12 cellular contexts compared by ENCODE assay signal in genomic region chr19:47276513-47276912, GRCh38. TPM values are rescaled to one million over a fixed set of nuclear protein-coding genes. Genes with fewer than 3 reads are reported as not detected.
DNase-seq lines count a peak whose midpoint lies in the region; ATAC-seq, FAIRE-seq and TF ChIP-seq lines count a peak whose summit lies in the region.
"Not testable (repeated sequence)": the region's sequence is repeated elsewhere in the genome, so short reads cannot be mapped to it uniquely, and the experiment has no call there.
"Had no signal": no experiment of that assay in that cellular context is flagged by ENCODE, and none has a peak within 500 bp of the region (broad histone marks: within the 10 kb centered on the region; RNA-seq: fewer than 3 reads in every experiment).

No MANE protein-coding gene starts in this region.

- H3K9me1 ChIP-seq in K562 (ENCODE audit: control insufficient read depth, insufficient read depth, low read length), result not testable (repeated sequence)

- H3K27me3 ChIP-seq in GM23248 (replicated peaks; ENCODE audit: insufficient read depth); K562 (ENCODE audit: control insufficient read depth in 2 of 2, insufficient read depth in 2 of 2, low read length in 2 of 2); muscle layer of duodenum (ENCODE audit: low read depth, low read length); uterus: not testable (repeated sequence)

- peak overlapping the region; percentile 92 for H3K27ac ChIP-seq in GM23248
- H3K27ac ChIP-seq in K562 (ENCODE audit: extremely low read depth, low read depth, low read length), result peak overlapping the region; percentile 78; the same call in 1 of the 3 replicates
- peak overlapping the region; percentile 72 for H3K27ac ChIP-seq in muscle layer of duodenum (ENCODE audit: low read length)
- peak overlapping the region; percentile 88 to 93 for H3K27ac ChIP-seq in uterus

- not testable (repeated sequence) for H3K27ac Mint-ChIP-seq in stimulated activated effector memory CD8-positive, alpha-beta T cell treated with anti-CD3 and anti-CD28 coated beads, Interleukin-12 subunit alpha, Interleukin-12 subunit beta, amount 100 ng/mL, for 72 hours

- not testable (repeated sequence) for H3K79me2 ChIP-seq in GM23248 (ENCODE audit: insufficient read depth)
- peaks cover 20% of the 10 kb centered on the region for H3K79me2 ChIP-seq in K562 (ENCODE audit: control insufficient read depth, insufficient read depth, low read length)

- H3K36me3 ChIP-seq in GM23248 (ENCODE audit: low read depth); uterus: not testable (repeated sequence)
- peaks cover 12% of the 10 kb centered on the region; the same call in 1 of the 3 replicates for H3K36me3 ChIP-seq in K562 (ENCODE audit: control insufficient read depth, insufficient read depth, low read length)
- peaks cover 0 to 12% of the 10 kb centered on the region in 2 donors for H3K36me3 ChIP-seq in muscle layer of duodenum (ENCODE audit: control insufficient read depth in 1 of 2, insufficient read depth in 2 of 2, low read length in 2 of 2)

- not testable (repeated sequence) for TF ChIP-seq EP300 in K562 (IDR thresholded peaks at IDR 0.05; ENCODE audit: low read length)

- peak overlapping the region; percentile 94 for H3K4me3 Mint-ChIP-seq in stimulated activated effector memory CD8-positive, alpha-beta T cell treated with anti-CD3 and anti-CD28 coated beads, Interleukin-12 subunit alpha, Interleukin-12 subunit beta, amount 100 ng/mL, for 72 hours

- not testable (repeated sequence) for H3K9me3 ChIP-seq in GM23248 (ENCODE audit: low read depth); K562 (replicated peaks; ENCODE audit: control insufficient read depth, insufficient read depth, low read depth, low read length); muscle layer of duodenum (ENCODE audit: control insufficient read depth in 1 of 2, low read length in 2 of 2); uterus

- CTCF ChIA-PET in K562 (lab: Yijun Ruan, JAX; ENCODE audit: low intra/inter-chr PET ratio), result not testable (repeated sequence)

- WGBS in GM23248 (ENCODE audit: low coverage in 1 of 2, low lambda C conversion rate in 2 of 2, missing lambda C conversion rate in 2 of 2), 2 experiments, result 97 to 98% methylated on average over 3 of the region's 3 CpGs
- 89% methylated on average over 3 of the region's 3 CpGs for WGBS in K562 (ENCODE audit: insufficient coverage, low coverage, missing lambda C conversion rate)

- TF ChIP-seq CTCF in K562 (IDR thresholded peaks at IDR 0.05 in 2 of 3, conservative IDR thresholded peaks at IDR 0.05 in 1 of 3; ENCODE audit: insufficient read depth in 2 of 3, low read depth in 1 of 3, low read length in 3 of 3); fibroblast of pulmonary artery (IDR thresholded peaks at IDR 0.05; ENCODE audit: low read length, missing control alignments); uterus (IDR thresholded peaks at IDR 0.05): not testable (repeated sequence)

- POLR2A ChIA-PET in K562 (lab: Yijun Ruan, JAX), result interaction anchor here (0.7 to 3.2 kb wide), 6 partner anchors 9 to 220 kb away, joined by 3 to 25 read pairs (median 5); partner anchors contain the start of gene CCDC9

- H3K9ac ChIP-seq in GM23248 (peak overlapping the region; percentile 78), K562 (ENCODE audit: insufficient read depth in 1 of 2, low read depth in 2 of 2, low read length in 2 of 2) (peak overlapping the region; percentile 54 to 95; a peak in 3 of 4 replicates)

- not testable (repeated sequence) for H3K4me3 ChIP-seq in GM23248, uterus
- H3K4me3 ChIP-seq in K562, result peak overlapping the region; percentile 60; the same call in 1 of the 2 replicates
- H3K4me3 ChIP-seq in fibroblast of pulmonary artery (replicated peaks; ENCODE audit: low read depth, low read length), result peak overlapping the region; percentile 50
- H3K4me3 ChIP-seq in muscle layer of duodenum (ENCODE audit: low read depth in 1 of 2, low read length in 2 of 2), result peak overlapping the region in 1 of 2 donors; percentile 64

- H3K4me1 Mint-ChIP-seq in stimulated activated effector memory CD8-positive, alpha-beta T cell treated with anti-CD3 and anti-CD28 coated beads, Interleukin-12 subunit alpha, Interleukin-12 subunit beta, amount 100 ng/mL, for 72 hours, result peaks cover 42% of the 10 kb centered on the region

- ATAC-seq in K562; stimulated activated effector memory CD8-positive, alpha-beta T cell treated with anti-CD3 and anti-CD28 coated beads, Interleukin-12 subunit alpha, Interleukin-12 subunit beta, amount 100 ng/mL, for 72 hours: not testable (repeated sequence)

- H2AFZ ChIP-seq in GM23248; K562 (ENCODE audit: low read depth, low read length): not testable (repeated sequence)

- not testable (repeated sequence) for H4K20me1 ChIP-seq in GM23248 (ENCODE audit: insufficient read depth); K562 (replicated peaks; ENCODE audit: control insufficient read depth, insufficient read depth, low read length)

- intact Hi-C loops in K562 (cut with micrococcal nuclease); uterus (cut with DNase I; ENCODE audit: low total_unique reads): not testable (repeated sequence)

- DNase-seq in GM23248; K562 (ENCODE audit: extremely low read depth in 1 of 4, low spot score in 3 of 4); fibroblast of pulmonary artery (ENCODE audit: low read depth); stimulated activated effector memory CD8-positive, alpha-beta T cell treated with anti-CD3 and anti-CD28 coated beads, Interleukin-12 subunit alpha, Interleukin-12 subunit beta, amount 100 ng/mL, for 72 hours (ENCODE audit: low spot score in 2 of 2); uterus: not testable (repeated sequence)

- H3K9me2 ChIP-seq in GM23248 (ENCODE audit: insufficient read depth), result not testable (repeated sequence)

- H3K4me2 ChIP-seq in GM23248 (ENCODE audit: unreplicated experiment), result peak overlapping the region; percentile 80
- peak overlapping the region; percentile 80 for H3K4me2 ChIP-seq in K562 (ENCODE audit: insufficient read depth, low read length)

- H3K36me3 Mint-ChIP-seq in stimulated activated effector memory CD8-positive, alpha-beta T cell treated with anti-CD3 and anti-CD28 coated beads, Interleukin-12 subunit alpha, Interleukin-12 subunit beta, amount 100 ng/mL, for 72 hours, result peaks cover 60% of the 10 kb centered on the region

- FAIRE-seq in K562 (lab: Jason Lieb, UNC), result not testable (repeated sequence)

- not testable (repeated sequence) for H3K9me3 Mint-ChIP-seq in stimulated activated effector memory CD8-positive, alpha-beta T cell treated with anti-CD3 and anti-CD28 coated beads, Interleukin-12 subunit alpha, Interleukin-12 subunit beta, amount 100 ng/mL, for 72 hours

- H3F3A ChIP-seq in GM23248 (ENCODE audit: insufficient read depth), result peaks cover 27% of the 10 kb centered on the region

- in situ Hi-C loops in GM23248 (cut with MboI); K562 (cut with MboI): not testable (repeated sequence)

- not testable (repeated sequence) for TF ChIP-seq POLR2A in K562 (conservative IDR thresholded peaks at IDR 0.05); uterus (IDR thresholded peaks at IDR 0.05)

- BruUV-seq in K562 (replicated peaks; lab: Mats Ljungman, UMichigan), result not testable (repeated sequence)

- TF ChIP-seq RAD21 in K562 (CRISPR knock-in tag; conservative IDR thresholded peaks at IDR 0.05 in 1 of 2, IDR thresholded peaks at IDR 0.05 in 1 of 2), result not testable (repeated sequence)

- H3K4me1 ChIP-seq in GM23248 (ENCODE audit: insufficient read depth) (peaks cover 27% of the 10 kb centered on the region), K562 (replicated peaks in 1 of 2; ENCODE audit: control insufficient read depth in 2 of 2, insufficient read depth in 2 of 2, low read length in 2 of 2) (peaks cover 35 to 66% of the 10 kb centered on the region in 2 experiments), muscle layer of duodenum (ENCODE audit: control insufficient read depth in 1 of 2, insufficient read depth in 2 of 2, low read length in 2 of 2) (peaks cover 6 to 24% of the 10 kb centered on the region in 2 donors), uterus (peaks cover 3 to 16% of the 10 kb centered on the region in 2 donors)

RNA-seq across cellular contexts. Expression of gene INAFM1, which starts 1.8 kb away (rescaled TPM):
- 2.9 and 5.2 TPM in 2 replicates for total RNA-seq in GM23248 (2014; rRNA removed; shearing (Covaris generic))
- 14.1 and 14.5 TPM in 2 replicates for polyA plus RNA-seq in GM23248 (2016; fragmentation: Nextera tagmentation; extraction: Ambion mirVana)
- 3.9 and 14.1 TPM in 2 replicates for total RNA-seq in K562 (2011; cell fraction: chromatin; rRNA removed; ENCODE audit: low replicate concordance)
- total RNA-seq in K562 (2011; cell fraction: nucleolus; rRNA removed), result 15.3 and 23.8 TPM in 2 replicates
- total RNA-seq in K562 (2011; cell fraction: nucleoplasm; rRNA removed), result 10.9 and 11.0 TPM in 2 replicates
- 11.3 and 15.0 TPM in 2 replicates for total RNA-seq in K562 (2014; rRNA removed)
- 0.95 and 1.2 TPM in 2 replicates for total RNA-seq in K562 (2014; rRNA removed; fragmentation: Illumina TruSeq; extraction: Trizol)
- total RNA-seq in K562 (2015; rRNA removed; fragmentation: Illumina TruSeq; extraction: Trizol), result 2.1 and 2.3 TPM in 2 replicates
- total RNA-seq in K562 (2021), result 26.6 and 30.9 TPM in 2 replicates
- 3.1 and 7.8 TPM in 2 replicates for polyA plus RNA-seq in K562 (2011; rRNA removed)
- 7.5 and 28.4 TPM in 2 replicates for polyA plus RNA-seq in K562 (2011; cell fraction: cytosol; rRNA removed)
- polyA plus RNA-seq in K562 (2011; cell fraction: nucleus; rRNA removed), result 10.8 and 17.8 TPM in 2 replicates
- polyA plus RNA-seq in K562 (2012), result 13.9 and 22.8 TPM in 2 replicates
- 4.6 and 8.8 TPM in 2 replicates for polyA plus RNA-seq in K562 (2014; fragmentation: Illumina TruSeq; extraction: Trizol)
- under 1 TPM; 0.71 to 0.87 TPM for polyA plus RNA-seq in K562 (2014; fragmentation: Nextera tagmentation; extraction: Ambion mirVana)
- 21.8 and 27.1 TPM in 2 replicates for polyA plus RNA-seq in K562 (2014; rRNA removed)
- polyA minus RNA-seq in K562 (2011; rRNA and poly(A)+ RNA removed), result 0.28 and 0.45 TPM in 2 replicates
- polyA minus RNA-seq in K562 (2011; cell fraction: cytosol; rRNA and poly(A)+ RNA removed), result 6.3 and 7.8 TPM in 2 replicates
- polyA minus RNA-seq in K562 (2011; cell fraction: nucleus; rRNA and poly(A)+ RNA removed), result 3.9 and 5.7 TPM in 2 replicates
- total RNA-seq in uterus, result 10 to 100 TPM in 2 of 4 donors, 1 to 10 TPM in 2; 2.8 to 39.5 (median 13.5) TPM

RNA-seq across cellular contexts. Expression of gene CCDC9, which starts 20.2 kb away (rescaled TPM):
- 7.3 and 11.1 TPM in 2 replicates for total RNA-seq in GM23248 (2014; rRNA removed; shearing (Covaris generic))
- 4.1 and 5.8 TPM in 2 replicates for polyA plus RNA-seq in GM23248 (2016; fragmentation: Nextera tagmentation; extraction: Ambion mirVana)
- total RNA-seq in K562 (2011; cell fraction: chromatin; rRNA removed; ENCODE audit: low replicate concordance), result 54.9 and 69.2 TPM in 2 replicates
- total RNA-seq in K562 (2011; cell fraction: nucleolus; rRNA removed), result 24.3 and 34.5 TPM in 2 replicates
- total RNA-seq in K562 (2011; cell fraction: nucleoplasm; rRNA removed), result 42.7 and 46.5 TPM in 2 replicates
- total RNA-seq in K562 (2014; rRNA removed), result 21.1 and 22.7 TPM in 2 replicates
- total RNA-seq in K562 (2014; rRNA removed; fragmentation: Illumina TruSeq; extraction: Trizol), result 5.5 and 6.5 TPM in 2 replicates
- total RNA-seq in K562 (2015; rRNA removed; fragmentation: Illumina TruSeq; extraction: Trizol), result 8.4 and 9.6 TPM in 2 replicates
- 29.3 and 38.6 TPM in 2 replicates for total RNA-seq in K562 (2021)
- polyA plus RNA-seq in K562 (2011; rRNA removed), result 4.8 and 5.3 TPM in 2 replicates
- polyA plus RNA-seq in K562 (2011; cell fraction: cytosol; rRNA removed), result 4.1 and 6.6 TPM in 2 replicates
- polyA plus RNA-seq in K562 (2011; cell fraction: nucleus; rRNA removed), result 12.1 and 15.2 TPM in 2 replicates
- 28.4 and 28.6 TPM in 2 replicates for polyA plus RNA-seq in K562 (2012)
- polyA plus RNA-seq in K562 (2014; fragmentation: Illumina TruSeq; extraction: Trizol), result 19.5 and 21.6 TPM in 2 replicates
- under 1 TPM; 0.23 to 0.57 TPM for polyA plus RNA-seq in K562 (2014; fragmentation: Nextera tagmentation; extraction: Ambion mirVana)
- 27.9 and 31.8 TPM in 2 replicates for polyA plus RNA-seq in K562 (2014; rRNA removed)
- polyA minus RNA-seq in K562 (2011; rRNA and poly(A)+ RNA removed), result 4.5 and 7.2 TPM in 2 replicates
- 3.7 and 6.4 TPM in 2 replicates for polyA minus RNA-seq in K562 (2011; cell fraction: cytosol; rRNA and poly(A)+ RNA removed)
- 4.8 and 7.9 TPM in 2 replicates for polyA minus RNA-seq in K562 (2011; cell fraction: nucleus; rRNA and poly(A)+ RNA removed)
- total RNA-seq in uterus, result 10 to 100 TPM in 2 of 4 donors, 1 to 10 TPM in 2; 2.6 to 45.4 (median 8.1) TPM

RNA-seq across cellular contexts. Expression of gene C5AR1, which starts 33.1 kb away (rescaled TPM):
- 0.51 TPM in 1 of 2 replicates, not detected in the other for total RNA-seq in GM23248 (2014; rRNA removed; shearing (Covaris generic))
- polyA plus RNA-seq in GM23248 (2016; fragmentation: Nextera tagmentation; extraction: Ambion mirVana), result 0.10 and 0.46 TPM in 2 replicates
- 3.1 and 4.0 TPM in 2 replicates for total RNA-seq in K562 (2011; cell fraction: chromatin; rRNA removed; ENCODE audit: low replicate concordance)
- 1.4 and 1.7 TPM in 2 replicates for total RNA-seq in K562 (2011; cell fraction: nucleolus; rRNA removed)
- 1.1 and 2.1 TPM in 2 replicates for total RNA-seq in K562 (2011; cell fraction: nucleoplasm; rRNA removed)
- total RNA-seq in K562 (2014; rRNA removed), result not detected in 2 replicates
- not detected in 2 replicates for total RNA-seq in K562 (2014; rRNA removed; fragmentation: Illumina TruSeq; extraction: Trizol)
- total RNA-seq in K562 (2015; rRNA removed; fragmentation: Illumina TruSeq; extraction: Trizol), result 0.08 and 0.40 TPM in 2 replicates
- total RNA-seq in K562 (2021), result 0.51 and 1.6 TPM in 2 replicates
- polyA plus RNA-seq in K562 (2011; rRNA removed), result 0.11 and 0.46 TPM in 2 replicates
- polyA plus RNA-seq in K562 (2011; cell fraction: cytosol; rRNA removed), result 0.10 and 0.12 TPM in 2 replicates
- polyA plus RNA-seq in K562 (2011; cell fraction: nucleus; rRNA removed), result 1.8 and 3.6 TPM in 2 replicates
- polyA plus RNA-seq in K562 (2012), result 0.12 and 1.2 TPM in 2 replicates
- 0.06 and 0.17 TPM in 2 replicates for polyA plus RNA-seq in K562 (2014; fragmentation: Illumina TruSeq; extraction: Trizol)
- under 1 TPM; 0.17 TPM for polyA plus RNA-seq in K562 (2014; fragmentation: Nextera tagmentation; extraction: Ambion mirVana)
- polyA plus RNA-seq in K562 (2014; rRNA removed), result 0.09 TPM in 1 of 2 replicates, not detected in the other
- not detected in 2 replicates for polyA minus RNA-seq in K562 (2011; rRNA and poly(A)+ RNA removed)
- polyA minus RNA-seq in K562 (2011; cell fraction: cytosol; rRNA and poly(A)+ RNA removed), result 3.0 TPM in 1 of 2 replicates, not detected in the other
- 0.67 TPM in 1 of 2 replicates, not detected in the other for polyA minus RNA-seq in K562 (2011; cell fraction: nucleus; rRNA and poly(A)+ RNA removed)
- total RNA-seq in uterus, result 1 to 10 TPM in 3 of 4 donors, under 1 TPM in 1; 0.51 to 8.0 (median 2.9) TPM
- total RNA-seq: dermis blood vessel endothelial cell, PC-3 had no signal

RNA-seq across cellular contexts. Expression of gene BBC3, which starts 45.5 kb away (rescaled TPM):
- 11.9 and 14.6 TPM in 2 replicates for total RNA-seq in GM23248 (2014; rRNA removed; shearing (Covaris generic))
- polyA plus RNA-seq in GM23248 (2016; fragmentation: Nextera tagmentation; extraction: Ambion mirVana), result 6.2 and 6.3 TPM in 2 replicates
- 13.0 and 34.2 TPM in 2 replicates for total RNA-seq in K562 (2011; cell fraction: chromatin; rRNA removed; ENCODE audit: low replicate concordance)
- total RNA-seq in K562 (2011; cell fraction: nucleolus; rRNA removed), result 21.8 and 26.8 TPM in 2 replicates
- 20.2 and 20.6 TPM in 2 replicates for total RNA-seq in K562 (2011; cell fraction: nucleoplasm; rRNA removed)
- total RNA-seq in K562 (2014; rRNA removed), result 25.2 and 26.9 TPM in 2 replicates
- 3.5 and 4.1 TPM in 2 replicates for total RNA-seq in K562 (2014; rRNA removed; fragmentation: Illumina TruSeq; extraction: Trizol)
- 5.3 and 5.4 TPM in 2 replicates for total RNA-seq in K562 (2015; rRNA removed; fragmentation: Illumina TruSeq; extraction: Trizol)
- total RNA-seq in K562 (2021), result 20.3 and 30.7 TPM in 2 replicates
- 4.8 and 4.9 TPM in 2 replicates for polyA plus RNA-seq in K562 (2011; rRNA removed)
- 5.7 and 20.0 TPM in 2 replicates for polyA plus RNA-seq in K562 (2011; cell fraction: cytosol; rRNA removed)
- 8.9 and 16.4 TPM in 2 replicates for polyA plus RNA-seq in K562 (2011; cell fraction: nucleus; rRNA removed)
- polyA plus RNA-seq in K562 (2012), result 8.9 and 29.3 TPM in 2 replicates
- 2.0 and 11.7 TPM in 2 replicates for polyA plus RNA-seq in K562 (2014; fragmentation: Illumina TruSeq; extraction: Trizol)
- under 1 TPM; 0.15 to 0.32 TPM for polyA plus RNA-seq in K562 (2014; fragmentation: Nextera tagmentation; extraction: Ambion mirVana)
- polyA plus RNA-seq in K562 (2014; rRNA removed), result 21.6 and 22.5 TPM in 2 replicates
- polyA minus RNA-seq in K562 (2011; rRNA and poly(A)+ RNA removed), result 1.6 and 2.1 TPM in 2 replicates
- 6.3 and 11.0 TPM in 2 replicates for polyA minus RNA-seq in K562 (2011; cell fraction: cytosol; rRNA and poly(A)+ RNA removed)
- polyA minus RNA-seq in K562 (2011; cell fraction: nucleus; rRNA and poly(A)+ RNA removed), result 4.8 and 6.2 TPM in 2 replicates
- 10 to 100 TPM in 1 of 4 donors, 1 to 10 TPM in 3; 3.2 to 11.1 (median 4.8) TPM for total RNA-seq in uterus

RNA-seq across cellular contexts. Expression of gene C5AR2, which starts 55.5 kb away (rescaled TPM):
- 1.3 and 1.9 TPM in 2 replicates for total RNA-seq in GM23248 (2014; rRNA removed; shearing (Covaris generic))
- polyA plus RNA-seq in GM23248 (2016; fragmentation: Nextera tagmentation; extraction: Ambion mirVana), result 0.03 and 0.29 TPM in 2 replicates
- total RNA-seq in K562 (2011; cell fraction: chromatin; rRNA removed; ENCODE audit: low replicate concordance), result 0.77 and 1.6 TPM in 2 replicates
- total RNA-seq in K562 (2011; cell fraction: nucleolus; rRNA removed), result 1.2 and 1.4 TPM in 2 replicates
- 0.66 and 0.92 TPM in 2 replicates for total RNA-seq in K562 (2011; cell fraction: nucleoplasm; rRNA removed)
- total RNA-seq in K562 (2014; rRNA removed), result 0.78 and 1.1 TPM in 2 replicates
- 0.07 and 0.13 TPM in 2 replicates for total RNA-seq in K562 (2014; rRNA removed; fragmentation: Illumina TruSeq; extraction: Trizol)
- 0.04 and 0.15 TPM in 2 replicates for total RNA-seq in K562 (2015; rRNA removed; fragmentation: Illumina TruSeq; extraction: Trizol)
- 0.51 and 0.63 TPM in 2 replicates for total RNA-seq in K562 (2021)
- 0.15 and 0.21 TPM in 2 replicates for polyA plus RNA-seq in K562 (2011; rRNA removed)
- 0.12 and 0.69 TPM in 2 replicates for polyA plus RNA-seq in K562 (2011; cell fraction: cytosol; rRNA removed)
- 0.74 and 1.5 TPM in 2 replicates for polyA plus RNA-seq in K562 (2011; cell fraction: nucleus; rRNA removed)
- polyA plus RNA-seq in K562 (2012), result 0.22 TPM in 2 replicates
- polyA plus RNA-seq in K562 (2014; fragmentation: Illumina TruSeq; extraction: Trizol), result 0.10 and 0.28 TPM in 2 replicates
- polyA plus RNA-seq in K562 (2014; fragmentation: Nextera tagmentation; extraction: Ambion mirVana), result under 1 TPM; 0.01 to 0.13 TPM
- polyA plus RNA-seq in K562 (2014; rRNA removed), result 0.24 and 0.43 TPM in 2 replicates
- 0.06 and 0.53 TPM in 2 replicates for polyA minus RNA-seq in K562 (2011; rRNA and poly(A)+ RNA removed)
- polyA minus RNA-seq in K562 (2011; cell fraction: cytosol; rRNA and poly(A)+ RNA removed), result 0.19 TPM in 1 of 2 replicates, not detected in the other
- 0.33 and 0.40 TPM in 2 replicates for polyA minus RNA-seq in K562 (2011; cell fraction: nucleus; rRNA and poly(A)+ RNA removed)
- under 1 TPM in 3 of 4 donors, not detected in 1; 0.29 to 0.69 (median 0.64) TPM for total RNA-seq in uterus
- total RNA-seq: endothelial cell of umbilical vein, fibroblast of villous mesenchyme, HT-29, NCI-H460, PC-3 had no signal
- polyA plus RNA-seq: endothelial cell of umbilical vein had no signal
